ENCODE assay signal across 14 cellular contexts in genomic region chr6:90712165-90712564, GRCh38.
"Had no signal": no experiment of that assay in that cellular context is flagged by ENCODE, and none has a peak within 500 bp of the region (broad histone marks: within the 10 kb centered on the region; RNA-seq: fewer than 3 reads in every experiment).

No MANE protein-coding gene starts in this region.

- H3K27ac ChIP-seq: cardiac muscle cell, right lobe of liver, VCaP had no signal

- H3K9me3 ChIP-seq: ovary, right lobe of liver had no signal

- H3K27me3 ChIP-seq: cardiac muscle cell, ovary, right lobe of liver had no signal

- DNase-seq: activated CD4-positive, alpha-beta T cell treated with anti-CD3 and anti-CD28 coated beads for 1 hour; activated CD4-positive, alpha-beta T cell treated with anti-CD3 and anti-CD28 coated beads, Interleukin-2, amount 50 U/mL, for 4 hours; activated naive CD4-positive, alpha-beta T cell treated with anti-CD3 and anti-CD28 coated beads for 36 hours; activated naive CD8-positive, alpha-beta T cell treated with anti-CD3 and anti-CD28 coated beads, Interleukin-2, amount 50 U/mL, for 24 hours; activated T-cell treated with anti-CD3 and anti-CD28 coated beads for 4 hours; endodermal cell; hippocampal formation; kidney; right lobe of liver; stimulated activated CD4-positive, alpha-beta T cell treated with anti-CD3 and anti-CD28 coated beads, Interleukin-1b, Interleukin-23, amount 100 ng/mL, for 48 hours; stimulated activated naive CD8-positive, alpha-beta T cell treated with anti-CD3 and anti-CD28 coated beads, Interleukin-15, amount 100 ng/mL, for 72 hours had no signal

- H3K4me3 ChIP-seq: cardiac muscle cell, ovary, right lobe of liver had no signal

- H3K4me1 ChIP-seq: right lobe of liver had no signal

- ATAC-seq: activated naive CD8-positive, alpha-beta T cell treated with anti-CD3 and anti-CD28 coated beads, Interleukin-2, amount 50 U/mL, for 24 hours; right lobe of liver; stimulated activated naive CD8-positive, alpha-beta T cell treated with anti-CD3 and anti-CD28 coated beads, Interleukin-15, amount 100 ng/mL, for 72 hours had no signal

- H3K36me3 ChIP-seq: cardiac muscle cell, ovary, right lobe of liver had no signal
